10 cellular contexts compared by ENCODE assay signal in the genomic region with DNA sequence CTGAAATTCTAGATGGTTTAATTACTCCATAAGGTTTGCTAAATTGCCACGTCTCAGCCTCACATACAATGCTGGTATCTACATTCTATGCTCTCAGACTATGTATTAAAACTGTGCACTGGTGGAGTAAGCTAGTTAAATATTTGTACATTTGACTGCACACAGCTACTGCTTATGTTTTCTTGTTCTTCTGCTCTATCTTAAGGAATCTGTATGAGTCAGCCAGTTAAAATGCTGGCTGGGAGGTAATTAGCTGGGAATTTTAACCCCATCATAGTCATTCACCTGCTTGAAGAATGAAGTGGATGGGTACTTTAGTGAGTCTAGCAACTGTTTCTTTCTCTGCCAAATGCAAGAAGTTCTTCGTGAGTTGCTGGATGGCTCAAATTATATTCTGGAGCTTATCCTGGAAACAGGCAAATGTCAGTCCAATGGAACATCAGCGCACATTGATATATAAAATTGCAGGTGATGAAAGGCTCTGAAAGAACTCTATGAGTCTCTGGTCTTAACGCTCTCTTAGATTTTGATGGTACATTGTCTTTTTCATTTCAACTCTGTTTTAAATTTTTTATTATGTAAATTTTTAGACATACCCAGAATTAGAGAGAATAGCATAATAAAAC.
DNase-seq lines count a peak whose midpoint lies in the region; ATAC-seq and TF ChIP-seq lines count a peak whose summit lies in the region.
"Had no signal": no experiment of that assay in that cellular context is flagged by ENCODE, and none has a peak within 500 bp of the region (broad histone marks: within the 10 kb centered on the region; RNA-seq: fewer than 3 reads in every experiment).

No MANE protein-coding gene starts in this region.

- H3K27me3 Mint-ChIP-seq in Calu3 (ENCODE audit: unreplicated experiment): no peaks in the 10 kb centered on the region
- H3K27me3 Mint-ChIP-seq in nephron (ENCODE audit: low read depth): no peaks in the 10 kb centered on the region

- no peak for ATAC-seq in right cardiac atrium
- ATAC-seq: sciatic nerve had no signal

- no peak overlapping the region for H3K4me3 ChIP-seq in right cardiac atrium (ENCODE audit: low read length)

- H3K9me3 Mint-ChIP-seq in Calu3 (ENCODE audit: low read depth, unreplicated experiment) (no peaks in the 10 kb centered on the region), nephron (no peaks in the 10 kb centered on the region)

- intact Hi-C loops in Calu3 (cut with micrococcal nuclease; ENCODE audit: unreplicated experiment): loop anchor here (5.0 kb wide), 1 partner anchor 465 kb away; no protein-coding TSS in a partner anchor
- intact Hi-C loops in right cardiac atrium (cut with DNase I): no loop called here

- peak overlapping the region; percentile 8 for H3K4me3 Mint-ChIP-seq in Calu3 (ENCODE audit: low read depth, unreplicated experiment)
- H3K4me3 Mint-ChIP-seq in nephron: no peak overlapping the region

- H3K9me3 ChIP-seq in right cardiac atrium (ENCODE audit: control insufficient read depth, low read length): no peaks in the 10 kb centered on the region

- H3K36me3 Mint-ChIP-seq in Calu3 (ENCODE audit: insufficient read depth, unreplicated experiment) (peaks cover 5% of the 10 kb centered on the region), nephron (ENCODE audit: low read depth) (no peaks in the 10 kb centered on the region)

- CTCF ChIA-PET in Calu3 (lab: Charles Lee): interaction anchor here (0.6 to 0.7 kb wide), 2 partner anchors 239 to 1886 kb away, joined by 3 to 5 read pairs; no protein-coding TSS in a partner anchor

- TF ChIP-seq CTCF in Calu3 (IDR thresholded peaks at IDR 0.05; ENCODE audit: unreplicated experiment) (no peak), nephron (IDR thresholded peaks at IDR 0.05; ENCODE audit: unreplicated experiment in 3 of 3) (no peak)

- 92% methylated on average over 4 of the region's 4 CpGs for WGBS in right cardiac atrium

- no peaks in the 10 kb centered on the region for H3K27me3 ChIP-seq in right cardiac atrium (ENCODE audit: control insufficient read depth, insufficient read depth)

- DNase-seq in Calu3: no peak
- peak; percentile 93 for DNase-seq in M059J (ENCODE audit: low read depth)
- peak; percentile 31 for DNase-seq in epithelial cell of prostate (ENCODE audit: low read depth, low spot score)
- no peak for DNase-seq in NCI-H1105 (lab: John Stamatoyannopoulos, UW)
- DNase-seq in NCI-H1930 (lab: John Stamatoyannopoulos, UW): no peak
- no peak for DNase-seq in right cardiac atrium
- DNase-seq in stimulated activated naive CD4-positive, alpha-beta T cell (lab: John Stamatoyannopoulos, UW): no peak
- DNase-seq: amniotic stem cell had no signal

- H3K4me1 Mint-ChIP-seq in Calu3 (ENCODE audit: low read depth, unreplicated experiment) (peaks cover 17% of the 10 kb centered on the region), nephron (peaks cover 9% of the 10 kb centered on the region)

- H3K27ac ChIP-seq in epithelial cell of prostate (peak overlapping the region; percentile 2), right cardiac atrium (ENCODE audit: low read length) (no peak overlapping the region)

- H3K4me1 ChIP-seq in right cardiac atrium (ENCODE audit: control insufficient read depth, insufficient read depth, low read length): no peaks in the 10 kb centered on the region

- H3K27ac Mint-ChIP-seq in Calu3 (ENCODE audit: unreplicated experiment) (peak overlapping the region; percentile 22), nephron (peak overlapping the region; percentile 19 to 90 (median 66))

- no TSS peak for BruUV-seq in Calu3 (replicated peaks; lab: Mats Ljungman, UMichigan)

Comparison
In these comparisons a context has a peak if more than half of its experiments do, and no peak if none do; other contexts are left out.
1. DNase-seq: peak in M059J (single experiment) and epithelial cell of prostate (single experiment); none in Calu3 (single experiment), NCI-H1105 (single experiment), NCI-H1930 (0 of 2), right cardiac atrium (0 of 3) and stimulated activated naive CD4-positive, alpha-beta T cell (0 of 6).